Comparison of ENCODE assay signal across 1 cellular context in the genomic region with DNA sequence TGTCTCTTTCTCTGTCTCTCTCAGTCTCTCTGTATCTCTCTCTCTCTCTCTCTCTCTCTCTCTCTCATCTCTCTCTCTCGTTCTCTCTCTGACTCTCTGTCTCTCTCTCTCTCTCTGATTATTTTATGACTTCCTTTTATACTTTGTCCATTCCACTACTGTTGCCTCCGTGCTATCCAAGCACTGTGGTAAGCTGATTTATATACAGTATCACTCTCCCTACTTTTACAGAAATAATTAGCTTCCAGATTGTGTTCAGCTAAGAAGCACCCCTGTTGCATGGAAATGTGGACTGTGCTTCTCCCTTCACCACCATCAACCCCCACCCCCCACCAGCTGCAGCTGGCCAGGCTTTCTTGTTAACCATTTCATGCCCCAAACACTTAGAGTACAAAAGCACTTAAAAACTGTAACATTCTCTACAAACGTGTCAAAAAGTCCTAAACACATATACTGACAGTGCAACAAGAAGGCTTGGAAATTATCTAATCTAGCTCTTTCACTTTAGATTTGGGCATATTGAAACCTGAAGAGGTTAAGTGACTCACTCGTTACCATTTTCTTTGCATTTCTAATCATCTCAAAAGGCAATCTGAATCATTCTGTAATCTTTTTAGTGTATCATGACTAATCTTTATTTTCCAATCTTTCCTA.
TF ChIP-seq lines count a peak whose summit lies in the region.

No MANE protein-coding gene starts in this region.

TF ChIP-seq in K562, 482 proteins besides CTCF, POLR2A, EP300 and RAD21 (continued from another document):
- TF ChIP-seq, protein P1, sequence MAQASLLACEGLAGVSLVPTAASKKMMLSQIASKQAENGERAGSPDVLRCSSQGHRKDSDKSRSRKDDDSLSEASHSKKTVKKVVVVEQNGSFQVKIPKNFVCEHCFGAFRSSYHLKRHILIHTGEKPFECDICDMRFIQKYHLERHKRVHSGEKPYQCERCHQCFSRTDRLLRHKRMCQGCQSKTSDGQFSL (CRISPR knock-in tag; IDR thresholded peaks at IDR 0.05), result no peak
- TF ChIP-seq, protein P1 (tag; IDR thresholded peaks at IDR 0.05), result peak in 1 of 2 experiments; percentile 32; a peak in 1 of 4 replicates
- TF ChIP-seq, protein P2, sequence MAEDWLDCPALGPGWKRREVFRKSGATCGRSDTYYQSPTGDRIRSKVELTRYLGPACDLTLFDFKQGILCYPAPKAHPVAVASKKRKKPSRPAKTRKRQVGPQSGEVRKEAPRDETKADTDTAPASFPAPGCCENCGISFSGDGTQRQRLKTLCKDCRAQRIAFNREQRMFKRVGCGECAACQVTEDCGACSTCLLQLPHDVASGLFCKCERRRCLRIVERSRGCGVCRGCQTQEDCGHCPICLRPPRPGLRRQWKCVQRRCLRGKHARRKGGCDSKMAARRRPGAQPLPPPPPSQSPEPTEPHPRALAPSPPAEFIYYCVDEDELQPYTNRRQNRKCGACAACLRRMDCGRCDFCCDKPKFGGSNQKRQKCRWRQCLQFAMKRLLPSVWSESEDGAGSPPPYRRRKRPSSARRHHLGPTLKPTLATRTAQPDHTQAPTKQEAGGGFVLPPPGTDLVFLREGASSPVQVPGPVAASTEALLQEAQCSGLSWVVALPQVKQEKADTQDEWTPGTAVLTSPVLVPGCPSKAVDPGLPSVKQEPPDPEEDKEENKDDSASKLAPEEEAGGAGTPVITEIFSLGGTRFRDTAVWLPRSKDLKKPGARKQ (CRISPR knock-in tag; IDR thresholded peaks at IDR 0.05), result no peak
- TF ChIP-seq, protein P3, sequence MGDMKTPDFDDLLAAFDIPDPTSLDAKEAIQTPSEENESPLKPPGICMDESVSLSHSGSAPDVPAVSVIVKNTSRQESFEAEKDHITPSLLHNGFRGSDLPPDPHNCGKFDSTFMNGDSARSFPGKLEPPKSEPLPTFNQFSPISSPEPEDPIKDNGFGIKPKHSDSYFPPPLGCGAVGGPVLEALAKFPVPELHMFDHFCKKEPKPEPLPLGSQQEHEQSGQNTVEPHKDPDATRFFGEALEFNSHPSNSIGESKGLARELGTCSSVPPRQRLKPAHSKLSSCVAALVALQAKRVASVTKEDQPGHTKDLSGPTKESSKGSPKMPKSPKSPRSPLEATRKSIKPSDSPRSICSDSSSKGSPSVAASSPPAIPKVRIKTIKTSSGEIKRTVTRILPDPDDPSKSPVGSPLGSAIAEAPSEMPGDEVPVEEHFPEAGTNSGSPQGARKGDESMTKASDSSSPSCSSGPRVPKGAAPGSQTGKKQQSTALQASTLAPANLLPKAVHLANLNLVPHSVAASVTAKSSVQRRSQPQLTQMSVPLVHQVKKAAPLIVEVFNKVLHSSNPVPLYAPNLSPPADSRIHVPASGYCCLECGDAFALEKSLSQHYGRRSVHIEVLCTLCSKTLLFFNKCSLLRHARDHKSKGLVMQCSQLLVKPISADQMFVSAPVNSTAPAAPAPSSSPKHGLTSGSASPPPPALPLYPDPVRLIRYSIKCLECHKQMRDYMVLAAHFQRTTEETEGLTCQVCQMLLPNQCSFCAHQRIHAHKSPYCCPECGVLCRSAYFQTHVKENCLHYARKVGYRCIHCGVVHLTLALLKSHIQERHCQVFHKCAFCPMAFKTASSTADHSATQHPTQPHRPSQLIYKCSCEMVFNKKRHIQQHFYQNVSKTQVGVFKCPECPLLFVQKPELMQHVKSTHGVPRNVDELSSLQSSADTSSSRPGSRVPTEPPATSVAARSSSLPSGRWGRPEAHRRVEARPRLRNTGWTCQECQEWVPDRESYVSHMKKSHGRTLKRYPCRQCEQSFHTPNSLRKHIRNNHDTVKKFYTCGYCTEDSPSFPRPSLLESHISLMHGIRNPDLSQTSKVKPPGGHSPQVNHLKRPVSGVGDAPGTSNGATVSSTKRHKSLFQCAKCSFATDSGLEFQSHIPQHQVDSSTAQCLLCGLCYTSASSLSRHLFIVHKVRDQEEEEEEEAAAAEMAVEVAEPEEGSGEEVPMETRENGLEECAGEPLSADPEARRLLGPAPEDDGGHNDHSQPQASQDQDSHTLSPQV (IDR thresholded peaks at IDR 0.05), result peak; percentile 64; the same call in 1 of the 2 replicates
- peak; percentile 51 for TF ChIP-seq CBFA2T3 (IDR thresholded peaks at IDR 0.05)
- TF ChIP-seq GATA2 (CRISPR knock-in tag; IDR thresholded peaks at IDR 0.05), result no peak
- TF ChIP-seq ZNF263 (CRISPR knock-in tag; IDR thresholded peaks at IDR 0.05; ENCODE audit: borderline replicate concordance), result no peak
- TF ChIP-seq CREM (IDR thresholded peaks at IDR 0.05; ENCODE audit: low read depth), result no peak
- TF ChIP-seq HNRNPLL (IDR thresholded peaks at IDR 0.05; ENCODE audit: low read depth, low read length, poor library complexity, severe bottlenecking), result no peak
- no peak for TF ChIP-seq TAL1 (IDR thresholded peaks at IDR 0.05)
- TF ChIP-seq LARP7 (IDR thresholded peaks at IDR 0.05), result no peak
- TF ChIP-seq JUND (IDR thresholded peaks at IDR 0.05; ENCODE audit: borderline replicate concordance, low read depth, low read length), result peak; percentile 5; the same call in 1 of the 2 replicates
- TF ChIP-seq JUND (tag; IDR thresholded peaks at IDR 0.05; ENCODE audit: borderline replicate concordance, low read depth, low read length), result no peak
- no peak for TF ChIP-seq ZNF253 (CRISPR knock-in tag; conservative IDR thresholded peaks at IDR 0.05)
- peak; percentile 48; the same call in 1 of the 2 replicates for TF ChIP-seq SMARCA5 (IDR thresholded peaks at IDR 0.05)
